In genomic region chr2:70948350-70949003, GRCh38 we compare ENCODE assay signal across 8 cellular contexts. TPM values are rescaled to one million over a fixed set of nuclear protein-coding genes. Genes with fewer than 3 reads are reported as not detected.
A peak's percentile ranks its signal among the peaks of the same experiment; 100 is the strongest.
DNase-seq lines count a peak whose midpoint lies in the region; ATAC-seq and TF ChIP-seq lines count a peak whose summit lies in the region.

No MANE protein-coding gene starts in this region.

- no peaks in the 10 kb centered on the region for H3K79me2 ChIP-seq in Loucy (ENCODE audit: insufficient read depth, low read length)

- H3K27ac Mint-ChIP-seq in activated naive CD8-positive, alpha-beta T cell treated with anti-CD3 and anti-CD28 coated beads for 36 hours, result peak overlapping the region; percentile 73

- TF ChIP-seq POLR2A in heart left ventricle (IDR thresholded peaks at IDR 0.05), result no peak
- no peak for TF ChIP-seq POLR2A in prostate gland (IDR thresholded peaks at IDR 0.05)

- H3K9me3 ChIP-seq in Loucy (ENCODE audit: insufficient read depth, low read depth, low read length) (no peaks in the 10 kb centered on the region), heart left ventricle (no peaks in the 10 kb centered on the region), prostate gland (no peaks in the 10 kb centered on the region), upper lobe of right lung (no peaks in the 10 kb centered on the region)

- H3K4me1 ChIP-seq in Loucy (ENCODE audit: insufficient read depth, low read length, poor library complexity, severe bottlenecking) (peaks cover 22% of the 10 kb centered on the region), heart left ventricle (peaks cover 0 to 10% (median 0%) of the 10 kb centered on the region in 12 donors), prostate gland (replicated peaks) (no peaks in the 10 kb centered on the region), upper lobe of right lung (no peaks in the 10 kb centered on the region)

- H2AFZ ChIP-seq in Loucy (ENCODE audit: low read length), result peak overlapping the region; percentile 85

- H3K27me3 Mint-ChIP-seq in activated naive CD8-positive, alpha-beta T cell treated with anti-CD3 and anti-CD28 coated beads for 36 hours, result peaks cover 25% of the 10 kb centered on the region

- H3K9me2 ChIP-seq in Loucy (replicated peaks; ENCODE audit: low read depth, low read length), result no peaks in the 10 kb centered on the region

- peak overlapping the region; percentile 68 for H3K9ac ChIP-seq in Loucy (ENCODE audit: low read depth, low read length, poor library complexity, severe bottlenecking)

- ATAC-seq in GM21723 (IDR thresholded peaks at IDR 0.05; ENCODE audit: unreplicated experiment), result peak; percentile 86
- ATAC-seq in heart left ventricle, result peak; percentile 58 to 98 (median 94)
- ATAC-seq in upper lobe of right lung, result peak; percentile 97

- peak overlapping the region; percentile 91 for H3K4me2 ChIP-seq in Loucy (ENCODE audit: low read depth, low read length, poor library complexity, severe bottlenecking)

- intact Hi-C loops in heart left ventricle (cut with DNase I), result loop anchor here (1.0 to 10.0 kb wide), 11 partner anchors 29 to 294 kb away; partner anchors contain the start of gene FIGLA (in 2 of the 10)
- intact Hi-C loops in prostate gland (cut with DNase I), result loop anchor here (5.0 kb wide), 1 partner anchor 76 kb away; no protein-coding TSS in a partner anchor
- intact Hi-C loops in upper lobe of right lung (cut with DNase I), result loop anchor here (10.0 kb wide), 1 partner anchor 74 kb away; no protein-coding TSS in a partner anchor

- DNase-seq in Caki2 (ENCODE audit: low read depth) (peak; percentile 69), SKM-1 treated with dmso at 0.1 percent for 144 hours (lab: John Stamatoyannopoulos, UW; ENCODE audit: unreplicated experiment) (peak; percentile 74), heart left ventricle (peak; percentile 74 to 85 (median 76)), prostate gland (ENCODE audit: low spot score) (peak; percentile 67), upper lobe of right lung (peak; percentile 86)
- peak; percentile 79 for DNase-seq in activated naive CD8-positive, alpha-beta T cell treated with anti-CD3 and anti-CD28 coated beads for 36 hours

- 8 to 15% (median 12%) methylated on average over 18 to 26 of the region's 26 CpGs for WGBS in heart left ventricle, 4 donors
- 12% methylated on average over 23 of the region's 26 CpGs for WGBS in prostate gland

- H3K36me3 ChIP-seq in Loucy (ENCODE audit: insufficient read depth, low read length) (no peaks in the 10 kb centered on the region), heart left ventricle (no peaks in the 10 kb centered on the region), prostate gland (no peaks in the 10 kb centered on the region), upper lobe of right lung (no peaks in the 10 kb centered on the region)

- H3K27me3 ChIP-seq in Loucy (ENCODE audit: insufficient read depth, low read length, poor library complexity, severe bottlenecking) (no peaks in the 10 kb centered on the region), heart left ventricle (peaks cover 0 to 17% (median 0%) of the 10 kb centered on the region in 9 donors), prostate gland (replicated peaks; ENCODE audit: insufficient read depth) (no peaks in the 10 kb centered on the region), upper lobe of right lung (peaks cover 10% of the 10 kb centered on the region)

- TF ChIP-seq CTCF in Loucy (conservative IDR thresholded peaks at IDR 0.05; ENCODE audit: low read length) (peak; percentile 80), heart left ventricle (IDR thresholded peaks at IDR 0.05) (peak; percentile 76 to 96 (median 84)), prostate gland (IDR thresholded peaks at IDR 0.05) (peak; percentile 46 to 75 (median 56)), upper lobe of right lung (IDR thresholded peaks at IDR 0.05) (peak; percentile 85)

- H3K4me3 ChIP-seq in Loucy (ENCODE audit: low read length, poor library complexity, severe bottlenecking) (peak overlapping the region; percentile 73), heart left ventricle (peak overlapping the region in 9 of 12 donors; percentile 27 to 48 (median 34)), prostate gland (peak overlapping the region in 1 of 2 donors; percentile 14), upper lobe of right lung (peak overlapping the region; percentile 29)

- H3K4me3 Mint-ChIP-seq in activated naive CD8-positive, alpha-beta T cell treated with anti-CD3 and anti-CD28 coated beads for 36 hours, result peak overlapping the region; percentile 79

- no peaks in the 10 kb centered on the region for H3F3A ChIP-seq in Loucy (ENCODE audit: low read depth)

- H3K27ac ChIP-seq in heart left ventricle (no peak overlapping the region), prostate gland (no peak overlapping the region), upper lobe of right lung (no peak overlapping the region)

- no peaks in the 10 kb centered on the region for H3K36me3 Mint-ChIP-seq in activated naive CD8-positive, alpha-beta T cell treated with anti-CD3 and anti-CD28 coated beads for 36 hours

- H3K4me1 Mint-ChIP-seq in activated naive CD8-positive, alpha-beta T cell treated with anti-CD3 and anti-CD28 coated beads for 36 hours, result peaks cover 15% of the 10 kb centered on the region

- in situ Hi-C loops in Caki2 (cut with HindIII; ENCODE audit: low pct_unique_long_range_greater_than_20kb, low sequenced_read_pairs), result no loop called here

- no peaks in the 10 kb centered on the region for H3K9me3 Mint-ChIP-seq in activated naive CD8-positive, alpha-beta T cell treated with anti-CD3 and anti-CD28 coated beads for 36 hours

- H4K20me1 ChIP-seq in Loucy (ENCODE audit: insufficient read depth, low read length, poor library complexity, severe bottlenecking), result no peaks in the 10 kb centered on the region

RNA-seq across cellular contexts. Expression of gene ATP6V1B1, which starts 12.8 kb away (rescaled TPM):
- total RNA-seq in Caki2 (2014; rRNA removed; shearing (Covaris generic); ENCODE audit: low replicate concordance), result not detected in 2 replicates
- not detected for total RNA-seq in activated naive CD8-positive, alpha-beta T cell treated with anti-CD3 and anti-CD28 coated beads for 36 hours
- total RNA-seq in heart left ventricle (under 1 TPM in 5 of 9 donors, not detected in 4; 0.16 to 0.60 (median 0.48) TPM), prostate gland (1 to 10 TPM in 1 of 2 donors, not detected in 1; 1.2 TPM), upper lobe of right lung (2.1 TPM)
- polyA plus RNA-seq in heart left ventricle, result 1 to 10 TPM in 1 of 2 donors, under 1 TPM in 1; 0.19 to 1.8 TPM

RNA-seq across cellular contexts. Expression of gene ANKRD53, which starts 30.0 kb away (rescaled TPM):
- total RNA-seq in Caki2 (2014; rRNA removed; shearing (Covaris generic); ENCODE audit: low replicate concordance), result not detected in 2 replicates
- total RNA-seq in activated naive CD8-positive, alpha-beta T cell treated with anti-CD3 and anti-CD28 coated beads for 36 hours, result under 1 TPM; 0.21 to 0.38 TPM
- 1 to 10 TPM in 2 of 9 donors, under 1 TPM in 5, not detected in 2; 0.28 to 1.8 (median 0.40) TPM for total RNA-seq in heart left ventricle
- polyA plus RNA-seq in heart left ventricle, result under 1 TPM; 0.44 to 0.65 TPM
- total RNA-seq in prostate gland, result under 1 TPM; 0.36 to 0.74 TPM
- 0.38 TPM for total RNA-seq in upper lobe of right lung

RNA-seq across cellular contexts. Expression of gene TEX261, which starts 46.2 kb away (rescaled TPM):
- 33.2 and 57.8 TPM in 2 replicates for total RNA-seq in Caki2 (2014; rRNA removed; shearing (Covaris generic); ENCODE audit: low replicate concordance)
- total RNA-seq in activated naive CD8-positive, alpha-beta T cell treated with anti-CD3 and anti-CD28 coated beads for 36 hours, result 10 to 100 TPM; 81.6 to 87.2 TPM
- 10 to 100 TPM; 32.1 to 54.4 (median 50.4) TPM for total RNA-seq in heart left ventricle
- polyA plus RNA-seq in heart left ventricle, result 10 to 100 TPM; 29.2 to 69.3 TPM
- total RNA-seq in prostate gland, result 10 to 100 TPM; 41.4 to 45.2 TPM
- total RNA-seq in upper lobe of right lung, result 63.1 TPM

RNA-seq across cellular contexts. Expression of gene VAX2, which starts 48.1 kb away (rescaled TPM):
- not detected in 2 replicates for total RNA-seq in Caki2 (2014; rRNA removed; shearing (Covaris generic); ENCODE audit: low replicate concordance)
- total RNA-seq in activated naive CD8-positive, alpha-beta T cell treated with anti-CD3 and anti-CD28 coated beads for 36 hours, result not detected
- total RNA-seq in heart left ventricle (under 1 TPM in 6 of 9 donors, not detected in 3; 0.19 to 0.63 (median 0.55) TPM), prostate gland (under 1 TPM; 0.18 to 0.97 TPM), upper lobe of right lung (0.93 TPM)
- 1 to 10 TPM in 1 of 2 donors, under 1 TPM in 1; 0.08 to 1.1 TPM for polyA plus RNA-seq in heart left ventricle
